Comparison of ENCODE assay signal across 8 cellular contexts in the genomic region with DNA sequence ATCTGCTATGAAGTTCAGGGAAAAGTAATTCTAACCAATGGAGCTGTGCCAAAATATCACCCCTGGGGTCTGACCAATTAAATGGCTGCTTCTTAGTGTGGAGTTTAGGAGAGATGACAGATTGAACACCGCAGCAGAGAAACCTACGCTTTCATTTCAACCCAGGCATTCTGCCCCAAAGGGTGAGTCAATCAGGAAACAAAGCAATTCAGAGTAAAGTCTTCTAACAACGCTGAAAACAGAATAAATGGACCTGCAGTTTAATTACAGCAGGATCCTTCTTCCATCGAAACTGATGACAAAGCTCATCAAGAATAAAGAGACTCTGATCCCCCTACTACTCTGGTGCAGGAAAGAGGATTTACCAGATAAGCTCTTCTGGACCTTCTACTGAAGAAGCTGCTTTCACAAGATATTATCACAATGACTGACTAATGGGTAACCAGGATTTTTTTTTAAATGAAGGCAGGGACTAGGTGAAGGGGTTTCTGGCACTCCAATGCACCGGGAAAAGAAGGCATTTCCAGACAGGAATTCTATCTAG. TPM values are rescaled to one million over a fixed set of nuclear protein-coding genes. Genes with fewer than 3 reads are reported as not detected.
DNase-seq lines count a peak whose midpoint lies in the region; ATAC-seq and TF ChIP-seq lines count a peak whose summit lies in the region.

No MANE protein-coding gene starts in this region.

- H3K27ac Mint-ChIP-seq in activated naive CD4-positive, alpha-beta T cell treated with anti-CD3 and anti-CD28 coated beads, Interleukin-2, amount 10 ng/mL, durations not matched to agents 7 days and 5 days, result peak overlapping the region; percentile 95
- H3K27ac Mint-ChIP-seq in type B pancreatic cell, result peak overlapping the region; percentile 46

- CTCF ChIA-PET in activated naive CD4-positive, alpha-beta T cell treated with anti-CD3 and anti-CD28 coated beads, Interleukin-2, amount 10 ng/mL, durations not matched to agents 7 days and 5 days (lab: Charles Lee), result interaction anchor here (0.6 to 1.6 kb wide), 6 partner anchors 17 to 73 kb away, joined by 3 to 5 read pairs (median 4); a partner anchor contains a TSS

- ATAC-seq in mucosa of descending colon, result peak; percentile 61

- H3K9me3 ChIP-seq in mucosa of descending colon, result no peaks in the 10 kb centered on the region

- H3K36me3 Mint-ChIP-seq in activated naive CD4-positive, alpha-beta T cell treated with anti-CD3 and anti-CD28 coated beads, Interleukin-2, amount 10 ng/mL, durations not matched to agents 7 days and 5 days, result peaks cover 17% of the 10 kb centered on the region
- no peaks in the 10 kb centered on the region for H3K36me3 Mint-ChIP-seq in type B pancreatic cell

- peak overlapping the region; percentile 68 for H3K4me3 Mint-ChIP-seq in activated naive CD4-positive, alpha-beta T cell treated with anti-CD3 and anti-CD28 coated beads, Interleukin-2, amount 10 ng/mL, durations not matched to agents 7 days and 5 days
- peak overlapping the region; percentile 42 for H3K4me3 Mint-ChIP-seq in type B pancreatic cell

- H3K36me3 ChIP-seq in mucosa of descending colon (ENCODE audit: low read depth), result peaks cover 4% of the 10 kb centered on the region

- TF ChIP-seq CTCF in mucosa of descending colon (IDR thresholded peaks at IDR 0.05) (no peak), type B pancreatic cell (conservative IDR thresholded peaks at IDR 0.05) (no peak)

- no peaks in the 10 kb centered on the region for H3K9me3 Mint-ChIP-seq in activated naive CD4-positive, alpha-beta T cell treated with anti-CD3 and anti-CD28 coated beads, Interleukin-2, amount 10 ng/mL, durations not matched to agents 7 days and 5 days
- no peaks in the 10 kb centered on the region for H3K9me3 Mint-ChIP-seq in type B pancreatic cell

- intact Hi-C loops in mucosa of descending colon (cut with DNase I, micrococcal nuclease), result no loop called here

- no peaks in the 10 kb centered on the region for H3K27me3 Mint-ChIP-seq in activated naive CD4-positive, alpha-beta T cell treated with anti-CD3 and anti-CD28 coated beads, Interleukin-2, amount 10 ng/mL, durations not matched to agents 7 days and 5 days
- H3K27me3 Mint-ChIP-seq in type B pancreatic cell, result no peaks in the 10 kb centered on the region

- peaks cover 45% of the 10 kb centered on the region for H3K4me1 ChIP-seq in mucosa of descending colon (ENCODE audit: low read depth)

- DNase-seq in activated T-cell treated with anti-CD3 and anti-CD28 coated beads for 24 hours (ENCODE audit: low read depth) (peak; percentile 63), NCI-H82 treated with DMSO at 0.1 percent for 48 hours (lab: John Stamatoyannopoulos, UW; ENCODE audit: unreplicated experiment) (peak; percentile 75), mucosa of descending colon (no peak), type B pancreatic cell (ENCODE audit: extremely low spot score, unreplicated experiment) (no peak), NCI-H345 treated with DMSO at 0.1 percent for 48 hours (lab: John Stamatoyannopoulos, UW; ENCODE audit: unreplicated experiment) (no peak), cerebellar nuclear complex (lab: John Stamatoyannopoulos, UW) (no peak)
- DNase-seq in activated T-cell treated with anti-CD3 and anti-CD28 coated beads, Interleukin-2, amount 50 U/mL, for 1 hour, result no peak
- peak; percentile 72 for DNase-seq in activated naive CD4-positive, alpha-beta T cell treated with anti-CD3 and anti-CD28 coated beads, Interleukin-2, amount 10 ng/mL, durations not matched to agents 7 days and 5 days

- peaks cover 55% of the 10 kb centered on the region for H3K4me1 Mint-ChIP-seq in activated naive CD4-positive, alpha-beta T cell treated with anti-CD3 and anti-CD28 coated beads, Interleukin-2, amount 10 ng/mL, durations not matched to agents 7 days and 5 days
- peaks cover 26% of the 10 kb centered on the region for H3K4me1 Mint-ChIP-seq in type B pancreatic cell (ENCODE audit: unreplicated experiment)

- H3K4me3 ChIP-seq in mucosa of descending colon, result no peak overlapping the region

RNA-seq across cellular contexts. Expression of a gene that starts 16.7 kb away (rescaled TPM):
- total RNA-seq in mucosa of descending colon, result 10 to 100 TPM; 45.2 to 69.1 (median 64.1) TPM
- total RNA-seq in type B pancreatic cell (ENCODE audit: low replicate concordance), result 19.9 and 38.7 TPM in 2 replicates

Comparison
In these comparisons a context has a peak if more than half of its experiments do, and no peak if none do; other contexts are left out.
1. DNase-seq: peak in activated T-cell treated with anti-CD3 and anti-CD28 coated beads for 24 hours (single experiment), NCI-H82 treated with DMSO at 0.1 percent for 48 hours (single experiment) and activated naive CD4-positive, alpha-beta T cell treated with anti-CD3 and anti-CD28 coated beads, Interleukin-2, amount 10 ng/mL, durations not matched to agents 7 days and 5 days (single experiment); none in activated T-cell treated with anti-CD3 and anti-CD28 coated beads, Interleukin-2, amount 50 U/mL, for 1 hour (single experiment), mucosa of descending colon (0 of 3), type B pancreatic cell (single experiment), NCI-H345 treated with DMSO at 0.1 percent for 48 hours (single experiment) and cerebellar nuclear complex (0 of 2).